1 cellular context compared by ENCODE assay signal in genomic region chr11:16604784-16605439, GRCh38.
TF ChIP-seq lines count a peak whose summit lies in the region.

No MANE protein-coding gene starts in this region.

TF ChIP-seq in K562, 482 proteins besides CTCF, POLR2A, EP300 and RAD21 (continued from another document and continues in another):
- TF ChIP-seq ZBTB40 (IDR thresholded peaks at IDR 0.05) (no peak), ZBTB40 (CRISPR knock-in tag; IDR thresholded peaks at IDR 0.05) (no peak), RBM14 (IDR thresholded peaks at IDR 0.05; ENCODE audit: borderline replicate concordance, insufficient read depth, low read depth, low read length) (0 out of 2 replicates have a peak, but pooled peaks have one; percentile 38), PCBP2 (IDR thresholded peaks at IDR 0.05; ENCODE audit: low read depth, low read length, poor library complexity, severe bottlenecking) (no peak), FOXK2 (conservative IDR thresholded peaks at IDR 0.05 in 1 of 2, IDR thresholded peaks at IDR 0.05 in 1 of 2; ENCODE audit: low read depth in 2 of 2) (peak in 1 of 2 experiments; percentile 39; a peak in 1 of 4 replicates), ARID3B (CRISPR knock-in tag; IDR thresholded peaks at IDR 0.05; ENCODE audit: borderline replicate concordance) (no peak), ZNF232 (CRISPR knock-in tag; IDR thresholded peaks at IDR 0.05) (no peak), CBX2 (IDR thresholded peaks at IDR 0.05; ENCODE audit: insufficient read depth, low read length, poor library complexity, severe bottlenecking) (no peak), MNT (conservative IDR thresholded peaks at IDR 0.05) (0 out of 4 replicates have a peak, but pooled peaks have one; percentile 23 to 51), NFIC (IDR thresholded peaks at IDR 0.05) (peak; percentile 88), ETS1 (conservative IDR thresholded peaks at IDR 0.05; ENCODE audit: control insufficient read depth, low read depth, low read length) (0 out of 2 replicates have a peak, but pooled peaks have one; percentile 27), ARNT (IDR thresholded peaks at IDR 0.05) (peak; percentile 30 to 66; a peak in 2 of 4 replicates), PPARD (CRISPR knock-in tag; IDR thresholded peaks at IDR 0.05) (no peak), U2AF2 (optimal IDR thresholded peaks at IDR 0.05; ENCODE audit: low read depth, low read length) (no peak), ID3 (CRISPR knock-in tag; IDR thresholded peaks at IDR 0.05) (no peak), ID3 (tag; IDR thresholded peaks at IDR 0.05) (0 out of 2 replicates have a peak, but pooled peaks have one; percentile 15), FOXP1 (CRISPR knock-in tag; IDR thresholded peaks at IDR 0.05) (no peak), RB1 (IDR thresholded peaks at IDR 0.05; ENCODE audit: low read depth) (0 out of 2 replicates have a peak, but pooled peaks have one; percentile 30), ETV5 (CRISPR knock-in tag; IDR thresholded peaks at IDR 0.05; ENCODE audit: low read depth) (peak; percentile 34; the same call in 1 of the 2 replicates), ZFX (CRISPR knock-in tag; IDR thresholded peaks at IDR 0.05) (no peak), MEIS2 (IDR thresholded peaks at IDR 0.05; ENCODE audit: partially characterized antibody) (peak; percentile 81), SIX5 (IDR thresholded peaks at IDR 0.05; ENCODE audit: borderline replicate concordance in 1 of 2, insufficient read depth in 1 of 2, low read depth in 1 of 2, low read length in 2 of 2) (no peak), ZBTB7A (IDR thresholded peaks at IDR 0.05; ENCODE audit: borderline replicate concordance, control insufficient read depth, low read depth, low read length) (no peak; the same call in 1 of the 2 replicates), ZSCAN29 (IDR thresholded peaks at IDR 0.05) (0 out of 2 replicates have a peak, but pooled peaks have one; percentile 15), SP2 (IDR thresholded peaks at IDR 0.05; ENCODE audit: extremely low read depth, low read depth, low read length, poor library complexity, severe bottlenecking) (no peak), ZBTB1 (CRISPR knock-in tag; IDR thresholded peaks at IDR 0.05; ENCODE audit: borderline replicate concordance, low read depth) (no peak), NCOA1 (IDR thresholded peaks at IDR 0.05; ENCODE audit: low read depth) (peak; percentile 52; the same call in 1 of the 2 replicates), SNAPC5 (CRISPR knock-in tag; IDR thresholded peaks at IDR 0.05) (no peak), THAP12 (CRISPR knock-in tag; IDR thresholded peaks at IDR 0.05) (0 out of 2 replicates have a peak, but pooled peaks have one; percentile 28), ZNF134 (CRISPR knock-in tag; conservative IDR thresholded peaks at IDR 0.05) (0 out of 2 replicates have a peak, but pooled peaks have one; percentile 16), ZNF830 (CRISPR knock-in tag; IDR thresholded peaks at IDR 0.05) (no peak), RBFOX2 (IDR thresholded peaks at IDR 0.05; ENCODE audit: low read depth, low read length) (peak; percentile 88), PURB (CRISPR knock-in tag; IDR thresholded peaks at IDR 0.05; ENCODE audit: low read depth) (no peak), PYGO2 (tag; IDR thresholded peaks at IDR 0.05) (no peak), USF2 (CRISPR knock-in tag; IDR thresholded peaks at IDR 0.05) (no peak), ZNF12 (CRISPR knock-in tag; IDR thresholded peaks at IDR 0.05) (no peak), ADNP (tag; IDR thresholded peaks at IDR 0.05) (no peak; the same call in 1 of the 2 replicates), NONO (IDR thresholded peaks at IDR 0.05; ENCODE audit: low read depth in 2 of 2, low read length in 1 of 2) (peak in 1 of 2 experiments; percentile 75; a peak in 1 of 4 replicates), E2F6 (IDR thresholded peaks at IDR 0.05; ENCODE audit: borderline replicate concordance in 1 of 2, extremely low read depth in 1 of 2, insufficient read depth in 1 of 2, insufficient read length in 1 of 2, low read depth in 1 of 2, low read length in 1 of 2, poor library complexity in 1 of 2, severe bottlenecking in 1 of 2) (peak; percentile 53 to 71), SRSF7 (optimal IDR thresholded peaks at IDR 0.05; ENCODE audit: low read depth, low read length) (no peak), MLX (CRISPR knock-in tag; conservative IDR thresholded peaks at IDR 0.05) (no peak), ZNF76 (CRISPR knock-in tag; IDR thresholded peaks at IDR 0.05; ENCODE audit: borderline replicate concordance) (no peak), MXI1 (IDR thresholded peaks at IDR 0.05; ENCODE audit: low read depth, low read length) (no peak)
